In genomic region chr12:127980585-127980984, GRCh38 we compare ENCODE assay signal across 32 cellular contexts.
"Had no signal": no experiment of that assay in that cellular context is flagged by ENCODE, and none has a peak within 500 bp of the region (broad histone marks: within the 10 kb centered on the region; RNA-seq: fewer than 3 reads in every experiment).

No MANE protein-coding gene starts in this region.

- H3K27ac ChIP-seq: adrenal gland, body of pancreas, epithelial cell of prostate, esophagus squamous epithelium, gastroesophageal sphincter, WERI-Rb-1 had no signal

- H3K27me3 Mint-ChIP-seq: activated B cell treated with CpG ODN at 0.5 μM for 24 hours; activated CD8-positive, alpha-beta T cell treated with anti-CD3 and anti-CD28 coated beads for 36 hours; activated naive CD4-positive, alpha-beta T cell treated with anti-CD3 and anti-CD28 coated beads, Interleukin-2, amount 50 U/mL, for 24 hours; activated naive CD8-positive, alpha-beta T cell treated with anti-CD3 and anti-CD28 coated beads for 36 hours; activated naive CD8-positive, alpha-beta T cell treated with anti-CD3 and anti-CD28 coated beads, Interleukin-2, amount 50 U/mL, for 24 hours; activated T-helper 17 cell treated with anti-CD3 and anti-CD28 coated beads, Interleukin-2, amount 50 U/mL, for 72 hours; effector memory CD8-positive, alpha-beta T cell; T-helper 17 cell had no signal

- ATAC-seq: activated CD4-positive, CD25-positive, alpha-beta regulatory T cell treated with anti-CD3 and anti-CD28 coated beads, Interleukin-2, amount 50 U/mL, for 24 hours; activated CD8-positive, alpha-beta T cell treated with anti-CD3 and anti-CD28 coated beads for 36 hours; activated naive CD8-positive, alpha-beta T cell treated with anti-CD3 and anti-CD28 coated beads, Interleukin-2, amount 50 U/mL, for 24 hours; activated T-cell treated with anti-CD3 and anti-CD28 coated beads, Interleukin-2, amount 50 U/mL, for 4 hours; activated T-helper 17 cell treated with anti-CD3 and anti-CD28 coated beads, Interleukin-2, amount 50 U/mL, for 72 hours; body of pancreas; effector memory CD8-positive, alpha-beta T cell; gastroesophageal sphincter; T-helper 17 cell had no signal

- H3K4me3 Mint-ChIP-seq: activated B cell treated with CpG ODN at 0.5 μM for 24 hours; activated CD8-positive, alpha-beta T cell treated with anti-CD3 and anti-CD28 coated beads for 36 hours; activated naive CD4-positive, alpha-beta T cell treated with anti-CD3 and anti-CD28 coated beads for 36 hours; activated naive CD4-positive, alpha-beta T cell treated with anti-CD3 and anti-CD28 coated beads, Interleukin-2, amount 50 U/mL, for 24 hours; activated naive CD8-positive, alpha-beta T cell treated with anti-CD3 and anti-CD28 coated beads for 36 hours; activated naive CD8-positive, alpha-beta T cell treated with anti-CD3 and anti-CD28 coated beads, Interleukin-2, amount 50 U/mL, for 24 hours; activated T-cell treated with anti-CD3 and anti-CD28 coated beads, Interleukin-2, amount 50 U/mL, for 4 hours; activated T-helper 17 cell treated with anti-CD3 and anti-CD28 coated beads, Interleukin-2, amount 50 U/mL, for 72 hours; effector memory CD8-positive, alpha-beta T cell; T-helper 17 cell; T-helper 2 cell treated with Interferon-gamma antibody and Interleukin-4, amounts not matched to agents 5 μg/mL and 100 μg/mL, for 36 hours had no signal

- DNase-seq: activated B cell treated with CpG ODN at 0.5 μM for 24 hours; activated CD4-positive, alpha-beta T cell treated with anti-CD3 and anti-CD28 coated beads for 48 hours; activated CD4-positive, alpha-beta T cell treated with anti-CD3 and anti-CD28 coated beads, Interleukin-2, amount 50 U/mL, for 1 hour; activated CD4-positive, alpha-beta T cell treated with anti-CD3 and anti-CD28 coated beads, Interleukin-2, amount 50 U/mL, for 48 hours; activated CD8-positive, alpha-beta memory T cell treated with anti-CD3 and anti-CD28 coated beads for 24 hours; activated CD8-positive, alpha-beta T cell treated with anti-CD3 and anti-CD28 coated beads for 36 hours; activated effector memory CD4-positive, alpha-beta T cell treated with anti-CD3 and anti-CD28 coated beads, Interleukin-2, amount 50 U/mL, for 16 hours; activated naive CD4-positive, alpha-beta T cell treated with anti-CD3 and anti-CD28 coated beads for 36 hours; activated naive CD8-positive, alpha-beta T cell treated with anti-CD3 and anti-CD28 coated beads for 36 hours; activated naive CD8-positive, alpha-beta T cell treated with anti-CD3 and anti-CD28 coated beads, Interleukin-2, amount 50 U/mL, for 24 hours; activated T-cell treated with anti-CD3 and anti-CD28 coated beads, Interleukin-2, amount 50 U/mL, for 4 hours; amygdala; aorta; body of pancreas; caudate nucleus; cortex of kidney; dermis blood vessel endothelial cell; effector CD4-positive, alpha-beta T cell; effector memory CD8-positive, alpha-beta T cell; esophagus squamous epithelium; foreskin melanocyte; T-helper 1 cell; T-helper 17 cell; T1000; WERI-Rb-1 had no signal

- H3K4me3 ChIP-seq: adrenal gland, body of pancreas, esophagus squamous epithelium, gastroesophageal sphincter had no signal

- H3K36me3 Mint-ChIP-seq: activated naive CD4-positive, alpha-beta T cell treated with anti-CD3 and anti-CD28 coated beads, Interleukin-2, amount 50 U/mL, for 24 hours; activated naive CD8-positive, alpha-beta T cell treated with anti-CD3 and anti-CD28 coated beads for 36 hours had no signal

- H3K9me3 ChIP-seq: adrenal gland had no signal

- H3K36me3 ChIP-seq: adrenal gland, esophagus squamous epithelium, gastroesophageal sphincter, WERI-Rb-1 had no signal

- H3K4me1 Mint-ChIP-seq: activated B cell treated with CpG ODN at 0.5 μM for 24 hours; activated naive CD4-positive, alpha-beta T cell treated with anti-CD3 and anti-CD28 coated beads, Interleukin-2, amount 50 U/mL, for 24 hours; activated naive CD8-positive, alpha-beta T cell treated with anti-CD3 and anti-CD28 coated beads for 36 hours; activated naive CD8-positive, alpha-beta T cell treated with anti-CD3 and anti-CD28 coated beads, Interleukin-2, amount 50 U/mL, for 24 hours; activated T-helper 17 cell treated with anti-CD3 and anti-CD28 coated beads, Interleukin-2, amount 50 U/mL, for 72 hours; T-helper 17 cell had no signal

- H3K4me1 ChIP-seq: adrenal gland, body of pancreas, esophagus squamous epithelium, gastroesophageal sphincter had no signal

- H3K27ac Mint-ChIP-seq: activated B cell treated with CpG ODN at 0.5 μM for 24 hours; activated CD8-positive, alpha-beta T cell treated with anti-CD3 and anti-CD28 coated beads for 36 hours; activated naive CD4-positive, alpha-beta T cell treated with anti-CD3 and anti-CD28 coated beads for 36 hours; activated naive CD4-positive, alpha-beta T cell treated with anti-CD3 and anti-CD28 coated beads, Interleukin-2, amount 50 U/mL, for 24 hours; activated naive CD8-positive, alpha-beta T cell treated with anti-CD3 and anti-CD28 coated beads for 36 hours; activated naive CD8-positive, alpha-beta T cell treated with anti-CD3 and anti-CD28 coated beads, Interleukin-2, amount 50 U/mL, for 24 hours; activated T-helper 17 cell treated with anti-CD3 and anti-CD28 coated beads, Interleukin-2, amount 50 U/mL, for 72 hours; effector memory CD8-positive, alpha-beta T cell; T-helper 17 cell; T-helper 2 cell treated with Interferon-gamma antibody and Interleukin-4, amounts not matched to agents 5 μg/mL and 100 μg/mL, for 36 hours had no signal

- H3K27me3 ChIP-seq: adrenal gland, body of pancreas, esophagus squamous epithelium had no signal
